In the genomic region with DNA sequence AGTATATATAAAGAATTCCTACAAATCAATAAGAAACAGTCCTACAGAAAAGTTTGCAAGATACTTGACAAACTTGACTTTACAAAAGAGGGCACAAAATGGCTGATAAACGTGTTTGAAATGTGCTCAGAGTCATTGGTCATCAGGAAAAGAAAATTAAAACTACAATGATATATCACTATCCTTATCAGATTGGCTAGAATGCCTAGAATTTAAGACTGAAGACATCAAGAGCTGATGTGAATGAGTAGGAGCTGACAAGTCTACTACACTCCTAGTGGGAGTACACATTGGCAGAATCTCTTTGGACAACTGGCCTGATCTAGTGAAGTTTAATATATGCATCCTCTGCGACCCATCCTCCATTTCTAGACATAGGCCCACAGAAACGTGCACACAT, we compare ENCODE assay signal across 25 cellular contexts.
"Had no signal": no experiment of that assay in that cellular context is flagged by ENCODE, and none has a peak within 500 bp of the region (broad histone marks: within the 10 kb centered on the region; RNA-seq: fewer than 3 reads in every experiment).

No MANE protein-coding gene starts in this region.

- ATAC-seq: activated CD8-positive, alpha-beta T cell treated with anti-CD3 and anti-CD28 coated beads for 36 hours; activated naive CD8-positive, alpha-beta T cell treated with anti-CD3 and anti-CD28 coated beads, Interleukin-2, amount 50 U/mL, for 24 hours had no signal

- DNase-seq: activated B cell treated with CpG ODN at 0.5 μM for 24 hours; activated CD4-positive, alpha-beta memory T cell treated with anti-CD3 and anti-CD28 coated beads for 36 hours; activated CD4-positive, alpha-beta T cell treated with anti-CD3 and anti-CD28 coated beads for 4 hours; activated CD4-positive, alpha-beta T cell treated with anti-CD3 and anti-CD28 coated beads, Interleukin-2, amount 50 U/mL, for 1 hour; activated CD4-positive, alpha-beta T cell treated with anti-CD3 and anti-CD28 coated beads, Interleukin-2, amount 50 U/mL, for 4 hours; activated CD4-positive, CD25-positive, alpha-beta regulatory T cell treated with anti-CD3 and anti-CD28 coated beads, Interleukin-2, amount 50 U/mL, for 72 hours; activated CD8-positive, alpha-beta memory T cell treated with anti-CD3 and anti-CD28 coated beads, Interleukin-2, amount 50 U/mL, for 48 hours; activated CD8-positive, alpha-beta T cell treated with anti-CD3 and anti-CD28 coated beads for 36 hours; activated effector memory CD4-positive, alpha-beta T cell treated with Interleukin-2 at 50 U/mL for 16 hours; activated gamma-delta T cell; activated naive CD4-positive, alpha-beta T cell treated with anti-CD3 and anti-CD28 coated beads, Interleukin-2, amount 10 ng/mL, durations not matched to agents 7 days and 5 days; activated naive CD4-positive, alpha-beta T cell treated with Interleukin-2 at 50 U/mL for 16 hours; activated naive CD8-positive, alpha-beta T cell treated with anti-CD3 and anti-CD28 coated beads, Interleukin-2, amount 10 ng/mL, durations not matched to agents 7 days and 5 days; activated naive CD8-positive, alpha-beta T cell treated with anti-CD3 and anti-CD28 coated beads, Interleukin-2, amount 50 U/mL, for 24 hours; activated T-cell treated with anti-CD3 and anti-CD28 coated beads, Interleukin-2, amount 50 U/mL, for 24 hours; activated T-cell treated with anti-CD3 and anti-CD28 coated beads, Interleukin-2, amount 50 U/mL, for 48 hours; amygdala; anterior cingulate cortex; caudate nucleus; cerebellar nuclear complex; colonic mucosa; T-helper 9 cell had no signal

- H3K27ac ChIP-seq: ascending aorta, cardiac muscle cell, colonic mucosa, VCaP had no signal

- H3K36me3 ChIP-seq: ascending aorta, cardiac muscle cell, colonic mucosa had no signal

- H3K4me3 ChIP-seq: ascending aorta, cardiac muscle cell, colonic mucosa had no signal

- H3K9me3 ChIP-seq: ascending aorta, colonic mucosa had no signal

- H3K4me1 ChIP-seq: ascending aorta, colonic mucosa had no signal

- H3K27me3 ChIP-seq: ascending aorta, cardiac muscle cell, colonic mucosa had no signal
